In genomic region chr1:171126504-171126903, GRCh38 we compare ENCODE assay signal across 24 cellular contexts. TPM values are rescaled to one million over a fixed set of nuclear protein-coding genes. Genes with fewer than 3 reads are reported as not detected.
DNase-seq lines count a peak whose midpoint lies in the region; ATAC-seq and TF ChIP-seq lines count a peak whose summit lies in the region.
"Had no signal": no experiment of that assay in that cellular context is flagged by ENCODE, and none has a peak within 500 bp of the region (broad histone marks: within the 10 kb centered on the region; RNA-seq: fewer than 3 reads in every experiment).

No MANE protein-coding gene starts in this region.

- H3K4me3 ChIP-seq in SJSA1 (no peak overlapping the region), esophagus squamous epithelium (no peak overlapping the region), lower leg skin (ENCODE audit: low read depth, poor library complexity, severe bottlenecking) (no peak overlapping the region), testis (no peak overlapping the region)
- H3K4me3 ChIP-seq: adrenal gland, hepatocyte, K562 had no signal

- H3K27me3 ChIP-seq in SJSA1 (replicated peaks): no peaks in the 10 kb centered on the region
- no peaks in the 10 kb centered on the region for H3K27me3 ChIP-seq in esophagus squamous epithelium
- H3K27me3 ChIP-seq in testis: no peaks in the 10 kb centered on the region
- H3K27me3 ChIP-seq: adrenal gland, hepatocyte had no signal

- TF ChIP-seq POLR2A in esophagus squamous epithelium (IDR thresholded peaks at IDR 0.05) (no peak), lower leg skin (IDR thresholded peaks at IDR 0.05) (no peak), testis (IDR thresholded peaks at IDR 0.05) (no peak)

- TF ChIP-seq CTCF in esophagus squamous epithelium (IDR thresholded peaks at IDR 0.05) (no peak), lower leg skin (IDR thresholded peaks at IDR 0.05) (no peak), testis (IDR thresholded peaks at IDR 0.05) (no peak)

- 30 to 34% methylated on average over 4 of the region's 4 CpGs for WGBS in esophagus squamous epithelium, 2 donors
- WGBS in lower leg skin, 2 donors: 25 to 44% methylated on average over 4 of the region's 4 CpGs
- WGBS in testis, 2 donors: 65 to 66% methylated on average over 4 of the region's 4 CpGs

- H3K4me1 ChIP-seq in SJSA1 (replicated peaks): peaks cover 22% of the 10 kb centered on the region
- H3K4me1 ChIP-seq in esophagus squamous epithelium: peaks cover 4 to 53% (median 30%) of the 10 kb centered on the region in 3 donors
- H3K4me1 ChIP-seq in testis: no peaks in the 10 kb centered on the region
- H3K4me1 ChIP-seq: adrenal gland, parathyroid adenoma had no signal

- intact Hi-C loops in esophagus squamous epithelium (cut with DNase I) (no loop called here), lower leg skin (cut with DNase I; ENCODE audit: low total_unique reads) (no loop called here), testis (cut with DNase I; ENCODE audit: low total_unique reads) (no loop called here)
- intact Hi-C loops in activated CD4-positive, alpha-beta memory T cell treated with anti-CD3 and anti-CD28 coated beads for 36 hours (cut with micrococcal nuclease): no loop called here

- H3K27ac ChIP-seq in SJSA1: peak overlapping the region; percentile 69
- peak overlapping the region; percentile 80 to 89 (median 84) for H3K27ac ChIP-seq in esophagus squamous epithelium
- no peak overlapping the region for H3K27ac ChIP-seq in testis
- H3K27ac ChIP-seq: adrenal gland, hepatocyte, parathyroid adenoma had no signal

- POLR2A ChIA-PET in activated CD4-positive, alpha-beta memory T cell treated with anti-CD3 and anti-CD28 coated beads for 36 hours (lab: Charles Lee): no interaction called here

- H3K36me3 ChIP-seq in SJSA1 (no peaks in the 10 kb centered on the region), esophagus squamous epithelium (no peaks in the 10 kb centered on the region), testis (ENCODE audit: low read depth, missing control alignments) (no peaks in the 10 kb centered on the region)
- H3K36me3 ChIP-seq: adrenal gland had no signal

- H3K9me3 ChIP-seq in SJSA1 (replicated peaks): 0 out of 2 replicates have a peak, but pooled peaks cover 2% of the 10 kb centered on the region
- no peaks in the 10 kb centered on the region for H3K9me3 ChIP-seq in esophagus squamous epithelium
- H3K9me3 ChIP-seq in testis: no peaks in the 10 kb centered on the region

- H3K4me3 Mint-ChIP-seq in activated CD4-positive, alpha-beta memory T cell treated with anti-CD3 and anti-CD28 coated beads for 36 hours: no peak overlapping the region
- H3K4me3 Mint-ChIP-seq: activated CD4-positive, alpha-beta T cell treated with anti-CD3 and anti-CD28 coated beads, Interleukin-2, amount 10 ng/mL, durations not matched to agents 24 days and 14 days; CD4-positive, alpha-beta memory T cell; naive thymus-derived CD8-positive, alpha-beta T cell had no signal

- no peak for ATAC-seq in HG02938 (IDR thresholded peaks at IDR 0.05; ENCODE audit: unreplicated experiment)
- ATAC-seq: HCT116; K562; naive thymus-derived CD8-positive, alpha-beta T cell had no signal

- H3K27ac Mint-ChIP-seq in activated CD4-positive, alpha-beta memory T cell treated with anti-CD3 and anti-CD28 coated beads for 36 hours: no peak overlapping the region
- H3K27ac Mint-ChIP-seq: activated CD4-positive, alpha-beta T cell treated with anti-CD3 and anti-CD28 coated beads, Interleukin-2, amount 10 ng/mL, durations not matched to agents 24 days and 14 days; CD4-positive, alpha-beta memory T cell; naive thymus-derived CD8-positive, alpha-beta T cell had no signal

- no peaks in the 10 kb centered on the region for H3K36me3 Mint-ChIP-seq in activated CD4-positive, alpha-beta memory T cell treated with anti-CD3 and anti-CD28 coated beads for 36 hours
- H3K36me3 Mint-ChIP-seq: CD4-positive, alpha-beta memory T cell had no signal

- no peak for DNase-seq in SJSA1 (ENCODE audit: low read depth in 1 of 2, low spot score in 2 of 2)
- DNase-seq in esophagus squamous epithelium (lab: John Stamatoyannopoulos, UW): no peak
- peak; percentile 80 to 90 for DNase-seq in lower leg skin (ENCODE audit: low spot score in 2 of 2)
- peak; percentile 71 for DNase-seq in testis
- DNase-seq in activated effector memory CD4-positive, alpha-beta T cell treated with anti-CD3 and anti-CD28 coated beads, Interleukin-2, amount 50 U/mL, for 16 hours: no peak
- no peak for DNase-seq in activated CD4-positive, alpha-beta memory T cell treated with anti-CD3 and anti-CD28 coated beads for 36 hours
- no peak for DNase-seq in NCI-H2029 treated with DMSO at 0.1 percent for 48 hours (lab: John Stamatoyannopoulos, UW)
- DNase-seq: activated CD4-positive, alpha-beta T cell treated with anti-CD3 and anti-CD28 coated beads, Interleukin-2, amount 10 ng/mL, durations not matched to agents 24 days and 14 days; activated CD8-positive, alpha-beta memory T cell treated with anti-CD3 and anti-CD28 coated beads, Interleukin-2, amount 50 U/mL, for 4 hours; adrenal gland; CD4-positive, alpha-beta memory T cell; central memory CD4-positive, alpha-beta T cell; DMS79; mesendoderm; naive thymus-derived CD8-positive, alpha-beta T cell; NCI-H1048; NCI-H2029; substantia nigra had no signal

- H3K27me3 Mint-ChIP-seq in activated CD4-positive, alpha-beta memory T cell treated with anti-CD3 and anti-CD28 coated beads for 36 hours: peaks cover 7% of the 10 kb centered on the region
- H3K27me3 Mint-ChIP-seq: activated CD4-positive, alpha-beta T cell treated with anti-CD3 and anti-CD28 coated beads, Interleukin-2, amount 10 ng/mL, durations not matched to agents 24 days and 14 days had no signal

- no peaks in the 10 kb centered on the region for H3K4me1 Mint-ChIP-seq in activated CD4-positive, alpha-beta memory T cell treated with anti-CD3 and anti-CD28 coated beads for 36 hours (ENCODE audit: low read depth)
- H3K4me1 Mint-ChIP-seq: activated CD4-positive, alpha-beta T cell treated with anti-CD3 and anti-CD28 coated beads, Interleukin-2, amount 10 ng/mL, durations not matched to agents 24 days and 14 days; CD4-positive, alpha-beta memory T cell had no signal

- CTCF ChIA-PET in activated CD4-positive, alpha-beta memory T cell treated with anti-CD3 and anti-CD28 coated beads for 36 hours (lab: Charles Lee): no interaction called here

- H3K9me3 Mint-ChIP-seq in activated CD4-positive, alpha-beta memory T cell treated with anti-CD3 and anti-CD28 coated beads for 36 hours: peaks cover 2% of the 10 kb centered on the region
- H3K9me3 Mint-ChIP-seq: activated CD4-positive, alpha-beta T cell treated with anti-CD3 and anti-CD28 coated beads, Interleukin-2, amount 10 ng/mL, durations not matched to agents 24 days and 14 days had no signal

RNA-seq across cellular contexts. Expression of gene FMO3, which starts 35.8 kb away (rescaled TPM):
- 3.4 and 5.1 TPM in 2 replicates for total RNA-seq in SJSA1 (2014; rRNA removed; shearing (Covaris generic))
- total RNA-seq in esophagus squamous epithelium (1 to 10 TPM in 3 of 4 donors, under 1 TPM in 1; 0.45 to 8.6 (median 2.6) TPM), lower leg skin (1 to 10 TPM in 3 of 4 donors, under 1 TPM in 1; 0.84 to 3.2 (median 2.1) TPM), testis (1 to 10 TPM in 1 of 2 donors, under 1 TPM in 1; 0.50 to 2.4 TPM)
- polyA plus RNA-seq in testis (ENCODE audit: insufficient read depth, low read depth, low replicate concordance): 0.92 TPM
- not detected for total RNA-seq in activated CD4-positive, alpha-beta memory T cell treated with anti-CD3 and anti-CD28 coated beads for 36 hours
- total RNA-seq: activated CD4-positive, alpha-beta T cell treated with anti-CD3 and anti-CD28 coated beads, Interleukin-2, amount 10 ng/mL, durations not matched to agents 24 days and 14 days; CD4-positive, alpha-beta memory T cell; K562; naive thymus-derived CD8-positive, alpha-beta T cell; NCI-H460 had no signal
- polyA plus RNA-seq: CD4-positive, alpha-beta memory T cell; K562; naive thymus-derived CD8-positive, alpha-beta T cell had no signal

RNA-seq across cellular contexts. Expression of gene FMO2, which starts 58.6 kb away (rescaled TPM):
- total RNA-seq in SJSA1 (2014; rRNA removed; shearing (Covaris generic)): not detected in 2 replicates
- total RNA-seq in esophagus squamous epithelium (100 to 1,000 TPM in 1 of 4 donors, 10 to 100 TPM in 3; 53.4 to 146 (median 68.8) TPM), lower leg skin (10 to 100 TPM in 1 of 4 donors, 1 to 10 TPM in 3; 2.5 to 11.1 (median 9.8) TPM), testis (1 to 10 TPM; 3.2 to 3.4 TPM)
- polyA plus RNA-seq in testis (ENCODE audit: insufficient read depth, low read depth, low replicate concordance): 2.5 TPM
- not detected for total RNA-seq in activated CD4-positive, alpha-beta memory T cell treated with anti-CD3 and anti-CD28 coated beads for 36 hours
- total RNA-seq: activated CD4-positive, alpha-beta T cell treated with anti-CD3 and anti-CD28 coated beads, Interleukin-2, amount 10 ng/mL, durations not matched to agents 24 days and 14 days; CD4-positive, alpha-beta memory T cell; K562; naive thymus-derived CD8-positive, alpha-beta T cell; NCI-H460 had no signal
- polyA plus RNA-seq: CD4-positive, alpha-beta memory T cell; hepatocyte; K562; naive thymus-derived CD8-positive, alpha-beta T cell had no signal

Comparison
In these comparisons a context has a peak if more than half of its experiments do, and no peak if none do; other contexts are left out.
1. DNase-seq: peak in lower leg skin (2 of 2) and testis (single experiment); none in SJSA1 (0 of 2), esophagus squamous epithelium (single experiment), activated effector memory CD4-positive, alpha-beta T cell treated with anti-CD3 and anti-CD28 coated beads, Interleukin-2, amount 50 U/mL, for 16 hours (single experiment), activated CD4-positive, alpha-beta memory T cell treated with anti-CD3 and anti-CD28 coated beads for 36 hours (single experiment) and NCI-H2029 treated with DMSO at 0.1 percent for 48 hours (single experiment).
2. H3K27ac ChIP-seq: peak in SJSA1 (single experiment) and esophagus squamous epithelium (4 of 4); none in testis (0 of 2).
3. RNA of gene FMO2, which starts 58.6 kb away (total RNA-seq): 53.4 to 146 TPM in esophagus squamous epithelium; 2.5 to 11.1 TPM in lower leg skin, 3.2 to 3.4 TPM in testis, not detected in SJSA1 and not detected in activated CD4-positive, alpha-beta memory T cell treated with anti-CD3 and anti-CD28 coated beads for 36 hours; every median in the first group is over 4 times any median in the second.